In the genomic region with DNA sequence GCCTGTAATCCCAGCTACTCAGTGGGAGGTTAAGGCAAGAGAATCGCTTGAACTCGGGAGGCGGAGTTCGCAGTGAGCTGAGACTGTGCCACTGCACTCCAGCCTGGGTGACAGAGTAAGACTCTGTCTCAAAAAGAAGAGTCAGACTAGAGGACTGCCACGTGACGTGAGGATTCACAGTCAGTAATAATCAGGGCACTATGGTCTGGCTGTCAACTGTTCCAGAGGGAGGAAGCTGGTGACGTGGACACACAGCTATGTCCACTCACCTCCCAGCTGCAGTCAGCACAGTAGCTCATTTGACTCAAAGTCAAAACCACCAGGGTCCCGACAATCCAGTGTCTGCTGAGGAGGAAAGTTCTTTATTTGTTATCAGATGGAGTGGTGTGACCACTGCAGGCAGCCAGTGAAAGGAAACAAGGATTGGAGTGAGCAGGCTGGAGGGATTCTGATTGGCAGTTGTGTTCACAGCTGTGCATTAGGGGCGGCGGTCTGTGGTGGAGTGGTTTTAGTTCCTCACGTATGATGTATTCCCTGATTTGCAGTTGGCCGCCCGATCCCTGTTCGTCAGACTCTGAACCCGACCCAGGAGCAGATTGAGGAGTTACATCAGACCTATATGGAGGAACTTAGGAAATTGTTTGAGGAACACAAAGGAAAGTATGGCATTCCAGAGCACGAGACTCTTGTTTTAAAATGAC, we compare ENCODE assay signal across 8 cellular contexts. TPM values are rescaled to one million over a fixed set of nuclear protein-coding genes. Genes with fewer than 3 reads are reported as not detected.
A peak's percentile ranks its signal among the peaks of the same experiment; 100 is the strongest.
DNase-seq lines count a peak whose midpoint lies in the region; ATAC-seq and TF ChIP-seq lines count a peak whose summit lies in the region.

No MANE protein-coding gene starts in this region.

- peak; percentile 69 for ATAC-seq in GM21360 (IDR thresholded peaks at IDR 0.05; ENCODE audit: unreplicated experiment)
- ATAC-seq in WTC11: peak; percentile 83

- in situ Hi-C loops in ACHN (cut with HindIII; ENCODE audit: low pct_ligation_motif_present, low pct_unique_long_range_greater_than_20kb, low sequenced_read_pairs): no loop called here

- CTCF ChIA-PET in WTC11 (lab: Charles Lee): interaction anchor here (0.8 to 6.4 kb wide), 15 partner anchors 9 to 250 kb away, joined by 3 to 25 read pairs (median 3); no protein-coding TSS in a partner anchor

- POLR2A ChIA-PET in WTC11 (lab: Charles Lee): no interaction called here

- H3K36me3 Mint-ChIP-seq in WTC11: no peaks in the 10 kb centered on the region

- H3K27me3 Mint-ChIP-seq in WTC11 (ENCODE audit: low read depth): no peaks in the 10 kb centered on the region

- no peak for TF ChIP-seq CTCF in WTC11 (IDR thresholded peaks at IDR 0.05)

- H3K27ac Mint-ChIP-seq in WTC11: peak overlapping the region; percentile 42

- H3K4me3 Mint-ChIP-seq in WTC11: no peak overlapping the region

- DNase-seq in C1 segment of cervical spinal cord (lab: John Stamatoyannopoulos, UW) (peak in 12 of 14 donors; percentile 11 to 84 (median 62)), HuH-7.5 (ENCODE audit: low spot score) (peak; percentile 52), WTC11 (ENCODE audit: low spot score) (peak; percentile 26), glomerular endothelial cell (ENCODE audit: extremely low read depth, low read depth, low spot score) (peak; percentile 87), pons (ENCODE audit: low spot score) (peak; percentile 95), ACHN (no peak), NCI-H1048 (lab: John Stamatoyannopoulos, UW) (no peak)

- peaks cover 36% of the 10 kb centered on the region for H3K4me1 Mint-ChIP-seq in WTC11

- H3K9me3 Mint-ChIP-seq in WTC11: peaks cover 4% of the 10 kb centered on the region

TF ChIP-seq in WTC11, 78 proteins besides CTCF, POLR2A, EP300 and RAD21:
- TF ChIP-seq ETV6 (CRISPR knock-in tag; IDR thresholded peaks at IDR 0.05) (0 out of 2 replicates have a peak, but pooled peaks have one; percentile 39), OVOL2 (CRISPR knock-in tag; IDR thresholded peaks at IDR 0.05; ENCODE audit: borderline replicate concordance) (no peak), GABPB1 (CRISPR knock-in tag; IDR thresholded peaks at IDR 0.05) (peak; percentile 93)

RNA-seq across cellular contexts. Expression of a gene that starts 37.9 kb away (rescaled TPM):
- total RNA-seq in WTC11 (2021) (0.62 to 1.2 TPM (median 0.72 TPM) in 3 replicates), glomerular endothelial cell (not detected in 2 replicates)

RNA-seq across cellular contexts. Expression of a gene that starts 53.4 kb away (rescaled TPM):
- total RNA-seq in WTC11 (2021) (26.8 to 31.0 TPM (median 27.2 TPM) in 3 replicates), glomerular endothelial cell (12.9 and 15.3 TPM in 2 replicates)

Comparison
In these comparisons a context has a peak if more than half of its experiments do, and no peak if none do; other contexts are left out.
1. DNase-seq: peak in C1 segment of cervical spinal cord (12 of 14), HuH-7.5 (single experiment), WTC11 (single experiment), glomerular endothelial cell (single experiment) and pons (single experiment); none in ACHN (single experiment) and NCI-H1048 (single experiment).